Comparison of ENCODE assay signal across 10 cellular contexts in the genomic region with DNA sequence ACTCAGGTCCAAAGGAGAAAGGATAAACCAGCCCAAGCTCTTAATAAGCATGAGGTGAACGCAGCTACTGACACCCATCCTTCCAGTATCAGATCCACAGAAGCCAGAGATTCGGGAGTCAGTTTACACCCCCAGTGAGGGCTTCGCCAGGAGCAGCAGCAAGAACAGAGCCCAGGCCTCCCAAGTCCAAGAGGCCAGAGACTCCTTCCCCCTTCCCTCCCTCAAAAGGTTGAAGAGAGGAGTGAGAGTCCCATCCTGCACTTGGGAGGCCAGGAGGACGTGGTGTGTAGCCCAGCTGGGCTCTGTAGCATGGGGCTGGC.
DNase-seq lines count a peak whose midpoint lies in the region; ATAC-seq and TF ChIP-seq lines count a peak whose summit lies in the region.
"Had no signal": no experiment of that assay in that cellular context is flagged by ENCODE, and none has a peak within 500 bp of the region (broad histone marks: within the 10 kb centered on the region; RNA-seq: fewer than 3 reads in every experiment).

No MANE protein-coding gene starts in this region.

- H3K27ac Mint-ChIP-seq in natural killer cell treated with Interleukin-12 subunit alpha and Interleukin-12 subunit beta and Interleukin-15 and Interleukin-18, amount 100 ng/mL, for 72 hours, result peak overlapping the region; percentile 47 to 86
- H3K27ac Mint-ChIP-seq in natural killer cell, result peak overlapping the region in 1 of 2 donors; percentile 49

- H3K9me3 Mint-ChIP-seq in natural killer cell treated with Interleukin-12 subunit alpha and Interleukin-12 subunit beta and Interleukin-15 and Interleukin-18, amount 100 ng/mL, for 72 hours, result no peaks in the 10 kb centered on the region
- H3K9me3 Mint-ChIP-seq in natural killer cell, result no peaks in the 10 kb centered on the region

- peaks cover 26% of the 10 kb centered on the region for H3K4me1 ChIP-seq in osteoblast (ENCODE audit: insufficient read depth, low read length)

- no peak for DNase-seq in natural killer cell treated with Interleukin-12 subunit alpha and Interleukin-12 subunit beta and Interleukin-15 and Interleukin-18, amount 100 ng/mL, for 72 hours (ENCODE audit: low spot score)
- DNase-seq in natural killer cell (no peak), epithelial cell of proximal tubule (ENCODE audit: low read depth) (no peak), osteoblast (ENCODE audit: insufficient read length, low spot score, missing footprints) (no peak), lower leg skin (ENCODE audit: low spot score in 2 of 2) (no peak), middle frontal gyrus (ENCODE audit: extremely low spot score, low spot score) (no peak), left colon (no peak)
- DNase-seq in activated CD4-positive, CD25-positive, alpha-beta regulatory T cell (lab: John Stamatoyannopoulos, UW), result no peak
- DNase-seq: mammary epithelial cell; stimulated activated CD4-positive, alpha-beta T cell treated with anti-CD3 and anti-CD28 coated beads, Interleukin-1b, Interleukin-23, amount 100 ng/mL, for 48 hours had no signal

- no peak for ATAC-seq in natural killer cell treated with Interleukin-12 subunit alpha and Interleukin-12 subunit beta and Interleukin-15 and Interleukin-18, amount 100 ng/mL, for 72 hours
- ATAC-seq in natural killer cell, result no peak
- ATAC-seq in left colon, result no peak

- 76 to 78% methylated on average over 4 of the region's 4 CpGs for WGBS in lower leg skin, 2 donors

- H2AFZ ChIP-seq in osteoblast (ENCODE audit: low read length), result no peak overlapping the region

- H3K4me3 Mint-ChIP-seq in natural killer cell treated with Interleukin-12 subunit alpha and Interleukin-12 subunit beta and Interleukin-15 and Interleukin-18, amount 100 ng/mL, for 72 hours, result no peak overlapping the region
- no peak overlapping the region for H3K4me3 Mint-ChIP-seq in natural killer cell

- H3K4me1 Mint-ChIP-seq in natural killer cell treated with Interleukin-12 subunit alpha and Interleukin-12 subunit beta and Interleukin-15 and Interleukin-18, amount 100 ng/mL, for 72 hours (ENCODE audit: low read depth in 2 of 2), result peaks cover 40 to 67% of the 10 kb centered on the region in 2 donors
- H3K4me1 Mint-ChIP-seq in natural killer cell, result peaks cover 74% of the 10 kb centered on the region in 2 donors

- no peaks in the 10 kb centered on the region for H3K9me3 ChIP-seq in osteoblast (ENCODE audit: low read depth, low read length)

- intact Hi-C loops in natural killer cell (cut with micrococcal nuclease), result no loop called here
- intact Hi-C loops in lower leg skin (cut with DNase I; ENCODE audit: low total_unique reads), result no loop called here
- intact Hi-C loops in left colon (cut with DNase I, micrococcal nuclease), result loop anchor here in 1 of 2 donors (5.0 kb wide), 1 partner anchor 215 kb away; no protein-coding TSS in a partner anchor

- H3K27ac ChIP-seq in osteoblast (ENCODE audit: low read depth, low read length), result peak overlapping the region; percentile 57

- no peak for TF ChIP-seq CTCF in natural killer cell (IDR thresholded peaks at IDR 0.05)
- TF ChIP-seq CTCF in epithelial cell of proximal tubule (conservative IDR thresholded peaks at IDR 0.05; ENCODE audit: low read depth, low read length), result no peak
- TF ChIP-seq CTCF in osteoblast (IDR thresholded peaks at IDR 0.05; ENCODE audit: extremely low read depth, low read depth, low read length), result no peak
- no peak for TF ChIP-seq CTCF in lower leg skin (IDR thresholded peaks at IDR 0.05)

- no peaks in the 10 kb centered on the region for H3K79me2 ChIP-seq in osteoblast (ENCODE audit: insufficient read depth, low read length)

- H3K27me3 Mint-ChIP-seq in natural killer cell treated with Interleukin-12 subunit alpha and Interleukin-12 subunit beta and Interleukin-15 and Interleukin-18, amount 100 ng/mL, for 72 hours, result no peaks in the 10 kb centered on the region
- H3K27me3 Mint-ChIP-seq in natural killer cell (ENCODE audit: low read depth in 2 of 2), result no peaks in the 10 kb centered on the region

- peaks cover 4% of the 10 kb centered on the region for H3K36me3 Mint-ChIP-seq in natural killer cell treated with Interleukin-12 subunit alpha and Interleukin-12 subunit beta and Interleukin-15 and Interleukin-18, amount 100 ng/mL, for 72 hours
- H3K36me3 Mint-ChIP-seq in natural killer cell, result no peaks in the 10 kb centered on the region

- no peak overlapping the region for H3K4me2 ChIP-seq in osteoblast (ENCODE audit: insufficient read depth, low read length)

- H3K27me3 ChIP-seq in osteoblast (ENCODE audit: insufficient read depth, low read length), result no peaks in the 10 kb centered on the region

- H3K4me3 ChIP-seq in epithelial cell of proximal tubule (ENCODE audit: low read depth, low read length) (peak overlapping the region; percentile 19), osteoblast (ENCODE audit: insufficient read depth, low read length) (no peak overlapping the region), lower leg skin (ENCODE audit: low read depth, poor library complexity, severe bottlenecking) (no peak overlapping the region)

- peaks cover 6% of the 10 kb centered on the region for H4K20me1 ChIP-seq in osteoblast (ENCODE audit: insufficient read depth, low read length)

- TF ChIP-seq POLR2A in lower leg skin (IDR thresholded peaks at IDR 0.05), result no peak

- H3K36me3 ChIP-seq in osteoblast (ENCODE audit: insufficient read depth, low read length), result no peaks in the 10 kb centered on the region
